Comparison of ENCODE assay signal across 1 cellular context in the genomic region with DNA sequence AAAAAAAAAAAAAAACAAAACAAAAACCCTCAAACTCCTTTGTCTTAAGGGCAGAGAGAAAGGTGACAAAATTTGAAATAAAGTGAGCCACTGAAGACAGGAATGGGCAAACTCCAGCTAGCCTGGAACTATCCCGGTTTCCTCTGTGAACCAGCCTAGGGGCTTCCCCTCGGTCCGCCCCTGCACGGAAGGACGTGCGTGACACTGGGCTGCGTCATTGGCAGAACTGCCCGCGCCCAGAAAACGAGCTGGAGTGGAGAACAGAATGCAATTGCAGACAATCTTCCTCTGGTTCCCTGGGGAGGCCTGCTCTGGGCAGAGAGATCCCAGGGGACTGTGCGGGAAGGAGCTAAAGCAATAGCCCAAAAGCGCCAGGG.
TF ChIP-seq lines count a peak whose summit lies in the region.

No MANE protein-coding gene starts in this region.

TF ChIP-seq in K562, 482 proteins besides CTCF, POLR2A, EP300 and RAD21 (continued from another document):
- TF ChIP-seq, protein P1, sequence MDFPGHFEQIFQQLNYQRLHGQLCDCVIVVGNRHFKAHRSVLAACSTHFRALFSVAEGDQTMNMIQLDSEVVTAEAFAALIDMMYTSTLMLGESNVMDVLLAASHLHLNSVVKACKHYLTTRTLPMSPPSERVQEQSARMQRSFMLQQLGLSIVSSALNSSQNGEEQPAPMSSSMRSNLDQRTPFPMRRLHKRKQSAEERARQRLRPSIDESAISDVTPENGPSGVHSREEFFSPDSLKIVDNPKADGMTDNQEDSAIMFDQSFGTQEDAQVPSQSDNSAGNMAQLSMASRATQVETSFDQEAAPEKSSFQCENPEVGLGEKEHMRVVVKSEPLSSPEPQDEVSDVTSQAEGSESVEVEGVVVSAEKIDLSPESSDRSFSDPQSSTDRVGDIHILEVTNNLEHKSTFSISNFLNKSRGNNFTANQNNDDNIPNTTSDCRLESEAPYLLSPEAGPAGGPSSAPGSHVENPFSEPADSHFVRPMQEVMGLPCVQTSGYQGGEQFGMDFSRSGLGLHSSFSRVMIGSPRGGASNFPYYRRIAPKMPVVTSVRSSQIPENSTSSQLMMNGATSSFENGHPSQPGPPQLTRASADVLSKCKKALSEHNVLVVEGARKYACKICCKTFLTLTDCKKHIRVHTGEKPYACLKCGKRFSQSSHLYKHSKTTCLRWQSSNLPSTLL (IDR thresholded peaks at IDR 0.05): 0 out of 2 replicates have a peak, but pooled peaks have one; percentile 40
